In the genomic region with DNA sequence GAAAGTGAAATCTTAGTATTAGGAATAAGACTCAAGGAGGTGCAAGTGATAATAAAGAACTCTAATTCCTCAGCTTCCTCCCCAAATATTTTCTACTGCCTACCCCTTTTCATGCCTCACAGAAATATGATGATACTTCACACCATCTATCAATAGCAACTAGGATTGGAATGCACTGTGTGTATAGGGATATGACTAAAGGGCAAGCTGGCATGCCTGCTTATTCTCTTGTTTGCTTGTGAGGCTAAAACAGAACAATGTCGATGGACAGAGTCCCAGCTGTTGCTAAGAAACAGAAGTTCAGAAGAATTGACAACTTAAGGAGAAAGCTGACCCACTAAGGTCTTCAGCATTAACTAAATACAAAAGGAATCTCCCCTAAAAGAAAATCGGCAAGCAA, we compare ENCODE assay signal across 16 cellular contexts. TPM values are rescaled to one million over a fixed set of nuclear protein-coding genes. Genes with fewer than 3 reads are reported as not detected.
DNase-seq lines count a peak whose midpoint lies in the region; ATAC-seq, FAIRE-seq and TF ChIP-seq lines count a peak whose summit lies in the region.
"Had no signal": no experiment of that assay in that cellular context is flagged by ENCODE, and none has a peak within 500 bp of the region (broad histone marks: within the 10 kb centered on the region; RNA-seq: fewer than 3 reads in every experiment).

No MANE protein-coding gene starts in this region.

- peaks cover 4% of the 10 kb centered on the region for H3K4me1 ChIP-seq in hepatocyte (ENCODE audit: insufficient read depth)
- H3K4me1 ChIP-seq: uterus had no signal

- H3K9me2 ChIP-seq in hepatocyte (replicated peaks; ENCODE audit: insufficient read depth), result no peaks in the 10 kb centered on the region

- H3K27me3 Mint-ChIP-seq in activated naive CD8-positive, alpha-beta T cell, result no peaks in the 10 kb centered on the region
- H3K27me3 Mint-ChIP-seq in activated naive CD8-positive, alpha-beta T cell treated with anti-CD3 and anti-CD28 coated beads, Interleukin-2, amount 50 U/mL, for 24 hours, result no peaks in the 10 kb centered on the region
- no peaks in the 10 kb centered on the region for H3K27me3 Mint-ChIP-seq in brain

- no peak for ATAC-seq in activated naive CD8-positive, alpha-beta T cell treated with anti-CD3 and anti-CD28 coated beads, Interleukin-2, amount 50 U/mL, for 24 hours

- H4K20me1 ChIP-seq in hepatocyte (ENCODE audit: insufficient read depth, poor library complexity, severe bottlenecking), result no peaks in the 10 kb centered on the region

- peak overlapping the region; percentile 37 for H3K4me2 ChIP-seq in hepatocyte

- 50% methylated on average over 2 of the region's 2 CpGs for WGBS in hepatocyte (ENCODE audit: low lambda C conversion rate, missing lambda C conversion rate)

- DNase-seq in activated naive CD8-positive, alpha-beta T cell treated with anti-CD3 and anti-CD28 coated beads, Interleukin-2, amount 50 U/mL, for 24 hours, result no peak
- DNase-seq in hepatocyte (ENCODE audit: low spot score), result no peak
- peak; percentile 66 for DNase-seq in stromal cell of bone marrow (ENCODE audit: low read depth)
- DNase-seq in KBM-7, result no peak
- DNase-seq in SIG-M5 (lab: John Stamatoyannopoulos, UW), result no peak
- no peak for DNase-seq in RCC 7860 (ENCODE audit: low spot score)
- DNase-seq: ACHN; activated CD4-positive, alpha-beta T cell treated with anti-CD3 and anti-CD28 coated beads for 4 hours; GF-D8; NCI-H446 treated with DMSO at 0.1 percent for 48 hours; SHP77 treated with DMSO at 0.1 percent for 48 hours; uterus had no signal

- TF ChIP-seq CTCF in brain (conservative IDR thresholded peaks at IDR 0.05) (no peak), hepatocyte (IDR thresholded peaks at IDR 0.05; ENCODE audit: poor library complexity) (no peak)

- peak overlapping the region; percentile 7 for H3K27ac ChIP-seq in hepatocyte
- H3K27ac ChIP-seq: epithelial cell of prostate, uterus had no signal

- no peaks in the 10 kb centered on the region for H3K27me3 ChIP-seq in hepatocyte
- H3K27me3 ChIP-seq: uterus had no signal

- in situ Hi-C loops in KBM-7 (cut with MboI; ENCODE audit: low pct_unique_long_range_greater_than_20kb, low sequenced_read_pairs), result no loop called here

- peaks cover 66% of the 10 kb centered on the region for H3K4me1 Mint-ChIP-seq in activated naive CD8-positive, alpha-beta T cell (ENCODE audit: low read depth)
- H3K4me1 Mint-ChIP-seq in activated naive CD8-positive, alpha-beta T cell treated with anti-CD3 and anti-CD28 coated beads, Interleukin-2, amount 50 U/mL, for 24 hours, result peaks cover 64% of the 10 kb centered on the region
- H3K4me1 Mint-ChIP-seq in brain, result peaks cover 56% of the 10 kb centered on the region

- no peak overlapping the region for H3K4me3 ChIP-seq in hepatocyte
- H3K4me3 ChIP-seq: skin epidermis, uterus had no signal

- H3K27ac Mint-ChIP-seq in activated naive CD8-positive, alpha-beta T cell, result peak overlapping the region; percentile 61
- H3K27ac Mint-ChIP-seq in activated naive CD8-positive, alpha-beta T cell treated with anti-CD3 and anti-CD28 coated beads, Interleukin-2, amount 50 U/mL, for 24 hours, result no peak overlapping the region
- peak overlapping the region in 3 of 5 experiments; percentile 2 to 77 (median 65) for H3K27ac Mint-ChIP-seq in brain

- H3K9me3 Mint-ChIP-seq in activated naive CD8-positive, alpha-beta T cell (ENCODE audit: low read depth), result no peaks in the 10 kb centered on the region
- peaks cover 4% of the 10 kb centered on the region for H3K9me3 Mint-ChIP-seq in activated naive CD8-positive, alpha-beta T cell treated with anti-CD3 and anti-CD28 coated beads, Interleukin-2, amount 50 U/mL, for 24 hours
- no peaks in the 10 kb centered on the region for H3K9me3 Mint-ChIP-seq in brain

- FAIRE-seq in RCC 7860 (lab: Jason Lieb, UNC), result no peak

- H3K79me2 ChIP-seq in hepatocyte, result peaks cover 10% of the 10 kb centered on the region

- no peaks in the 10 kb centered on the region for H3K36me3 Mint-ChIP-seq in activated naive CD8-positive, alpha-beta T cell
- H3K36me3 Mint-ChIP-seq in activated naive CD8-positive, alpha-beta T cell treated with anti-CD3 and anti-CD28 coated beads, Interleukin-2, amount 50 U/mL, for 24 hours (ENCODE audit: low read depth), result no peaks in the 10 kb centered on the region
- H3K36me3 Mint-ChIP-seq in brain, result peaks cover 4% of the 10 kb centered on the region

- H3K36me3 ChIP-seq in hepatocyte (replicated peaks; ENCODE audit: insufficient read depth, low read depth), result no peaks in the 10 kb centered on the region
- H3K36me3 ChIP-seq: uterus had no signal

- H3K9me3 ChIP-seq in hepatocyte (ENCODE audit: low read depth), result no peaks in the 10 kb centered on the region
- H3K9me3 ChIP-seq: uterus had no signal

- no peak overlapping the region for H2AFZ ChIP-seq in hepatocyte

- no peak overlapping the region for H3K4me3 Mint-ChIP-seq in activated naive CD8-positive, alpha-beta T cell
- H3K4me3 Mint-ChIP-seq in activated naive CD8-positive, alpha-beta T cell treated with anti-CD3 and anti-CD28 coated beads, Interleukin-2, amount 50 U/mL, for 24 hours, result no peak overlapping the region
- peak overlapping the region in 2 of 5 experiments; percentile 6 to 20 for H3K4me3 Mint-ChIP-seq in brain

RNA-seq across cellular contexts. Expression of gene CHD1, which starts 9.7 kb away (rescaled TPM):
- 2.7 TPM for polyA plus RNA-seq in brain (ENCODE audit: insufficient read depth, low read depth, low replicate concordance)
- 57.4 and 81.4 TPM in 2 replicates for total RNA-seq in hepatocyte
- polyA plus RNA-seq in hepatocyte, result 14.2 and 20.6 TPM in 2 replicates
